In genomic region chr19:40567750-40568494, GRCh38 we compare ENCODE assay signal across 12 cellular contexts. TPM values are rescaled to one million over a fixed set of nuclear protein-coding genes. Genes with fewer than 3 reads are reported as not detected.
DNase-seq lines count a peak whose midpoint lies in the region; ATAC-seq, FAIRE-seq and TF ChIP-seq lines count a peak whose summit lies in the region.
"Had no signal": no experiment of that assay in that cellular context is flagged by ENCODE, and none has a peak within 500 bp of the region (broad histone marks: within the 10 kb centered on the region; RNA-seq: fewer than 3 reads in every experiment).

No MANE protein-coding gene starts in this region.

- FAIRE-seq in K562 (lab: Jason Lieb, UNC) = no peak
- no peak for FAIRE-seq in kidney (lab: Jason Lieb, UNC)
- FAIRE-seq: pancreas had no signal

- no peak for ATAC-seq in activated T-cell treated with anti-CD3 and anti-CD28 coated beads, Interleukin-2, amount 50 U/mL, for 72 hours (replicated peaks in 1 of 2)
- ATAC-seq in K562 = no peak
- ATAC-seq in stimulated activated naive B cell treated with anti-CD40 and anti-IgM and Interleukin-4, amounts not matched to agents 10 μg/mL and 1 μg/mL and 100 μg/mL, for 72 hours (replicated peaks) = no peak
- no peak for ATAC-seq in HG03039 (IDR thresholded peaks at IDR 0.05; ENCODE audit: unreplicated experiment)
- no peak for ATAC-seq in GM18498 (IDR thresholded peaks at IDR 0.05; ENCODE audit: unreplicated experiment)
- ATAC-seq: pancreas had no signal

- H3K9ac ChIP-seq in K562 (ENCODE audit: insufficient read depth in 1 of 2, low read depth in 2 of 2, low read length in 2 of 2) (peak overlapping the region in 1 of 2 experiments; percentile 55; a peak in 1 of 4 replicates), kidney (ENCODE audit: low read length in 2 of 2) (no peak overlapping the region)

- peaks cover 11% of the 10 kb centered on the region for H3K4me1 Mint-ChIP-seq in activated T-cell treated with anti-CD3 and anti-CD28 coated beads, Interleukin-2, amount 50 U/mL, for 72 hours (ENCODE audit: low read depth)
- H3K4me1 Mint-ChIP-seq in activated T-cell treated with anti-CD3 and anti-CD28 coated beads, Interleukin-2, amount 50 U/mL, for 24 hours (ENCODE audit: low read depth) = peaks cover 17% of the 10 kb centered on the region
- H3K4me1 Mint-ChIP-seq in stimulated activated naive B cell treated with anti-CD40 and anti-IgM and Interleukin-4, amounts not matched to agents 10 μg/mL and 1 μg/mL and 100 μg/mL, for 72 hours = peaks cover 17 to 26% of the 10 kb centered on the region in 2 donors
- H3K4me1 Mint-ChIP-seq in activated CD4-positive, alpha-beta memory T cell treated with anti-CD3 and anti-CD28 coated beads for 36 hours (ENCODE audit: low read depth) = peaks cover 16% of the 10 kb centered on the region

- no peak for TF ChIP-seq POLR2A in K562 (conservative IDR thresholded peaks at IDR 0.05)

- H3K4me2 ChIP-seq in K562 (ENCODE audit: insufficient read depth, low read length) = no peak overlapping the region

- TF ChIP-seq CTCF in K562 (IDR thresholded peaks at IDR 0.05 in 2 of 3, conservative IDR thresholded peaks at IDR 0.05 in 1 of 3; ENCODE audit: insufficient read depth in 2 of 3, low read depth in 1 of 3, low read length in 3 of 3) (no peak), kidney (IDR thresholded peaks at IDR 0.05; ENCODE audit: borderline replicate concordance, extremely low read depth, insufficient read depth) (no peak)

- no peaks in the 10 kb centered on the region for H3K9me1 ChIP-seq in K562 (ENCODE audit: control insufficient read depth, insufficient read depth, low read length)

- peaks cover 0 to 2% of the 10 kb centered on the region in 2 donors for H3K36me3 Mint-ChIP-seq in activated T-cell treated with anti-CD3 and anti-CD28 coated beads, Interleukin-2, amount 50 U/mL, for 72 hours (ENCODE audit: insufficient read depth in 2 of 2)
- H3K36me3 Mint-ChIP-seq in activated T-cell treated with anti-CD3 and anti-CD28 coated beads, Interleukin-2, amount 50 U/mL, for 24 hours (ENCODE audit: low read depth) = no peaks in the 10 kb centered on the region
- no peaks in the 10 kb centered on the region for H3K36me3 Mint-ChIP-seq in stimulated activated naive B cell treated with anti-CD40 and anti-IgM and Interleukin-4, amounts not matched to agents 10 μg/mL and 1 μg/mL and 100 μg/mL, for 72 hours
- H3K36me3 Mint-ChIP-seq in activated CD4-positive, alpha-beta memory T cell treated with anti-CD3 and anti-CD28 coated beads for 36 hours = no peaks in the 10 kb centered on the region

- H4K20me1 ChIP-seq in K562 (replicated peaks; ENCODE audit: control insufficient read depth, insufficient read depth, low read length) = no peaks in the 10 kb centered on the region

- POLR2A ChIA-PET in K562 (lab: Yijun Ruan, JAX) = interaction anchor here (0.6 to 1.8 kb wide), 6 partner anchors 11 to 292 kb away, joined by 3 to 7 read pairs (median 5); no protein-coding TSS in a partner anchor
- POLR2A ChIA-PET in activated CD4-positive, alpha-beta memory T cell treated with anti-CD3 and anti-CD28 coated beads for 36 hours (lab: Charles Lee) = no interaction called here

- peaks cover 8 to 23% of the 10 kb centered on the region in 2 experiments; a peak in 4 of 5 replicates for H3K27me3 ChIP-seq in K562 (ENCODE audit: control insufficient read depth in 2 of 2, insufficient read depth in 2 of 2, low read length in 2 of 2)

- BruUV-seq in K562 (replicated peaks; lab: Mats Ljungman, UMichigan) = no TSS peak

- TF ChIP-seq RAD21 in K562 (CRISPR knock-in tag; conservative IDR thresholded peaks at IDR 0.05 in 1 of 2, IDR thresholded peaks at IDR 0.05 in 1 of 2) = no peak

- peaks cover 4 to 31% of the 10 kb centered on the region in 2 experiments for H3K4me1 ChIP-seq in K562 (replicated peaks in 1 of 2; ENCODE audit: control insufficient read depth in 2 of 2, insufficient read depth in 2 of 2, low read length in 2 of 2)
- peaks cover 0 to 3% of the 10 kb centered on the region in 2 donors for H3K4me1 ChIP-seq in kidney (ENCODE audit: control insufficient read depth in 1 of 2, insufficient read depth in 1 of 2, low read depth in 1 of 2, low read length in 2 of 2)

- H3K4me3 ChIP-seq in K562 (no peak overlapping the region; the same call in 1 of the 2 replicates), kidney (ENCODE audit: low read length in 2 of 2) (no peak overlapping the region)

- no peak for DNase-seq in activated T-cell treated with anti-CD3 and anti-CD28 coated beads, Interleukin-2, amount 50 U/mL, for 72 hours
- DNase-seq in activated T-cell treated with anti-CD3 and anti-CD28 coated beads, Interleukin-2, amount 50 U/mL, for 24 hours = no peak
- no peak for DNase-seq in K562 (ENCODE audit: extremely low read depth in 1 of 4, low spot score in 3 of 4)
- peak; percentile 61 for DNase-seq in kidney
- DNase-seq in stimulated activated naive B cell treated with anti-CD40 and anti-IgM and Interleukin-4, amounts not matched to agents 10 μg/mL and 1 μg/mL and 100 μg/mL, for 72 hours = no peak
- DNase-seq in activated CD4-positive, alpha-beta memory T cell treated with anti-CD3 and anti-CD28 coated beads for 36 hours = no peak
- DNase-seq: GF-D8, NCI-H2081, SHP77 treated with DMSO at 0.1 percent for 48 hours had no signal

- H3K27me3 Mint-ChIP-seq in activated T-cell treated with anti-CD3 and anti-CD28 coated beads, Interleukin-2, amount 50 U/mL, for 72 hours (ENCODE audit: low read depth) = peaks cover 53% of the 10 kb centered on the region
- H3K27me3 Mint-ChIP-seq in activated T-cell treated with anti-CD3 and anti-CD28 coated beads, Interleukin-2, amount 50 U/mL, for 24 hours = peaks cover 54% of the 10 kb centered on the region
- H3K27me3 Mint-ChIP-seq in stimulated activated naive B cell treated with anti-CD40 and anti-IgM and Interleukin-4, amounts not matched to agents 10 μg/mL and 1 μg/mL and 100 μg/mL, for 72 hours = peaks cover 23 to 58% of the 10 kb centered on the region in 2 donors
- peaks cover 26% of the 10 kb centered on the region for H3K27me3 Mint-ChIP-seq in activated CD4-positive, alpha-beta memory T cell treated with anti-CD3 and anti-CD28 coated beads for 36 hours

- H3K79me2 ChIP-seq in K562 (ENCODE audit: control insufficient read depth, insufficient read depth, low read length) = no peaks in the 10 kb centered on the region

- CTCF ChIA-PET in K562 (lab: Yijun Ruan, JAX; ENCODE audit: low intra/inter-chr PET ratio) = no interaction called here
- CTCF ChIA-PET in activated CD4-positive, alpha-beta memory T cell treated with anti-CD3 and anti-CD28 coated beads for 36 hours (lab: Charles Lee) = interaction anchor here (0.9 to 1.6 kb wide), 3 partner anchors 19 to 67 kb away, joined by 3 read pairs; no protein-coding TSS in a partner anchor

- H3K9me3 ChIP-seq in K562 (replicated peaks; ENCODE audit: control insufficient read depth, insufficient read depth, low read depth, low read length) (no peaks in the 10 kb centered on the region), kidney (ENCODE audit: control insufficient read depth in 1 of 2, low read length in 2 of 2) (no peaks in the 10 kb centered on the region)
- H3K9me3 ChIP-seq: pancreas had no signal

- no peak for TF ChIP-seq EP300 in K562 (IDR thresholded peaks at IDR 0.05; ENCODE audit: low read length)

- H3K27ac Mint-ChIP-seq in activated T-cell treated with anti-CD3 and anti-CD28 coated beads, Interleukin-2, amount 50 U/mL, for 72 hours = no peak overlapping the region
- H3K27ac Mint-ChIP-seq in activated T-cell treated with anti-CD3 and anti-CD28 coated beads, Interleukin-2, amount 50 U/mL, for 24 hours = no peak overlapping the region
- H3K27ac Mint-ChIP-seq in stimulated activated naive B cell treated with anti-CD40 and anti-IgM and Interleukin-4, amounts not matched to agents 10 μg/mL and 1 μg/mL and 100 μg/mL, for 72 hours = no peak overlapping the region
- no peak overlapping the region for H3K27ac Mint-ChIP-seq in activated CD4-positive, alpha-beta memory T cell treated with anti-CD3 and anti-CD28 coated beads for 36 hours

- H3K4me3 Mint-ChIP-seq in activated T-cell treated with anti-CD3 and anti-CD28 coated beads, Interleukin-2, amount 50 U/mL, for 72 hours = peak overlapping the region; percentile 56 to 60
- no peak overlapping the region for H3K4me3 Mint-ChIP-seq in activated T-cell treated with anti-CD3 and anti-CD28 coated beads, Interleukin-2, amount 50 U/mL, for 24 hours
- H3K4me3 Mint-ChIP-seq in stimulated activated naive B cell treated with anti-CD40 and anti-IgM and Interleukin-4, amounts not matched to agents 10 μg/mL and 1 μg/mL and 100 μg/mL, for 72 hours = peak overlapping the region; percentile 72 to 77
- no peak overlapping the region for H3K4me3 Mint-ChIP-seq in activated CD4-positive, alpha-beta memory T cell treated with anti-CD3 and anti-CD28 coated beads for 36 hours

- H3K36me3 ChIP-seq in K562 (ENCODE audit: control insufficient read depth, insufficient read depth, low read length) (no peaks in the 10 kb centered on the region), kidney (ENCODE audit: control insufficient read depth in 1 of 2, insufficient read depth in 2 of 2, low read length in 2 of 2) (no peaks in the 10 kb centered on the region)
- H3K36me3 ChIP-seq: pancreas had no signal

- 19% methylated on average over 42 of the region's 70 CpGs for WGBS in K562 (ENCODE audit: insufficient coverage, low coverage, missing lambda C conversion rate)

- intact Hi-C loops in K562 (cut with micrococcal nuclease) = no loop called here
- intact Hi-C loops in kidney (cut with DNase I) = no loop called here
- intact Hi-C loops in activated CD4-positive, alpha-beta memory T cell treated with anti-CD3 and anti-CD28 coated beads for 36 hours (cut with micrococcal nuclease) = no loop called here

- H2AFZ ChIP-seq in K562 (ENCODE audit: low read depth, low read length) = peak overlapping the region; percentile 21; the same call in 1 of the 2 replicates

- no peak overlapping the region for H3K27ac ChIP-seq in K562 (ENCODE audit: extremely low read depth, low read depth, low read length)
- no peak overlapping the region for H3K27ac ChIP-seq in kidney (ENCODE audit: low read depth in 2 of 2, low read length in 2 of 2)
- H3K27ac ChIP-seq: pancreas had no signal

- peaks cover 0 to 2% of the 10 kb centered on the region in 2 donors for H3K9me3 Mint-ChIP-seq in activated T-cell treated with anti-CD3 and anti-CD28 coated beads, Interleukin-2, amount 50 U/mL, for 72 hours
- peaks cover 3% of the 10 kb centered on the region for H3K9me3 Mint-ChIP-seq in activated T-cell treated with anti-CD3 and anti-CD28 coated beads, Interleukin-2, amount 50 U/mL, for 24 hours
- H3K9me3 Mint-ChIP-seq in stimulated activated naive B cell treated with anti-CD40 and anti-IgM and Interleukin-4, amounts not matched to agents 10 μg/mL and 1 μg/mL and 100 μg/mL, for 72 hours = peaks cover 3 to 5% of the 10 kb centered on the region in 2 donors
- no peaks in the 10 kb centered on the region for H3K9me3 Mint-ChIP-seq in activated CD4-positive, alpha-beta memory T cell treated with anti-CD3 and anti-CD28 coated beads for 36 hours

- in situ Hi-C loops in K562 (cut with MboI) = no loop called here

RNA-seq across cellular contexts. Expression of gene SHKBP1, which starts 8.8 kb away (rescaled TPM):
- total RNA-seq in activated T-cell treated with anti-CD3 and anti-CD28 coated beads, Interleukin-2, amount 50 U/mL, for 72 hours = 100 to 1,000 TPM; 145 to 152 TPM
- total RNA-seq in K562 (2011; cell fraction: chromatin; rRNA removed; ENCODE audit: low replicate concordance) = 33.3 and 146 TPM in 2 replicates
- 62.0 and 84.4 TPM in 2 replicates for total RNA-seq in K562 (2011; cell fraction: nucleolus; rRNA removed)
- total RNA-seq in K562 (2011; cell fraction: nucleoplasm; rRNA removed) = 39.4 and 65.9 TPM in 2 replicates
- 33.7 and 48.0 TPM in 2 replicates for total RNA-seq in K562 (2014; rRNA removed)
- 6.6 and 9.6 TPM in 2 replicates for total RNA-seq in K562 (2014; rRNA removed; fragmentation: Illumina TruSeq; extraction: Trizol)
- 17.5 and 22.3 TPM in 2 replicates for total RNA-seq in K562 (2015; rRNA removed; fragmentation: Illumina TruSeq; extraction: Trizol)
- 54.5 and 58.1 TPM in 2 replicates for total RNA-seq in K562 (2021)
- polyA plus RNA-seq in K562 (2011; rRNA removed) = 18.9 and 24.4 TPM in 2 replicates
- polyA plus RNA-seq in K562 (2011; cell fraction: cytosol; rRNA removed) = 34.0 and 79.0 TPM in 2 replicates
- 68.6 and 104 TPM in 2 replicates for polyA plus RNA-seq in K562 (2011; cell fraction: nucleus; rRNA removed)
- 56.1 and 106 TPM in 2 replicates for polyA plus RNA-seq in K562 (2012)
- 33.7 and 42.0 TPM in 2 replicates for polyA plus RNA-seq in K562 (2014; fragmentation: Illumina TruSeq; extraction: Trizol)
- polyA plus RNA-seq in K562 (2014; fragmentation: Nextera tagmentation; extraction: Ambion mirVana) = 1 to 10 TPM; 1.2 to 4.9 TPM
- polyA plus RNA-seq in K562 (2014; rRNA removed) = 34.2 and 40.4 TPM in 2 replicates
- 11.5 and 17.4 TPM in 2 replicates for polyA minus RNA-seq in K562 (2011; rRNA and poly(A)+ RNA removed)
- polyA minus RNA-seq in K562 (2011; cell fraction: cytosol; rRNA and poly(A)+ RNA removed) = 53.0 and 61.0 TPM in 2 replicates
- polyA minus RNA-seq in K562 (2011; cell fraction: nucleus; rRNA and poly(A)+ RNA removed) = 18.8 and 19.9 TPM in 2 replicates
- 69.6 TPM for total RNA-seq in kidney
- 91.3 TPM for polyA plus RNA-seq in kidney (ENCODE audit: insufficient read depth, low read depth, low replicate concordance)
- 100 to 1,000 TPM; 112 to 126 TPM for total RNA-seq in activated CD4-positive, alpha-beta memory T cell treated with anti-CD3 and anti-CD28 coated beads for 36 hours

RNA-seq across cellular contexts. Expression of gene LTBP4, which starts 33.2 kb away (rescaled TPM):
- 100 to 1,000 TPM; 164 to 195 TPM for total RNA-seq in activated T-cell treated with anti-CD3 and anti-CD28 coated beads, Interleukin-2, amount 50 U/mL, for 72 hours
- total RNA-seq in K562 (2011; cell fraction: chromatin; rRNA removed; ENCODE audit: low replicate concordance) = 209 and 457 TPM in 2 replicates
- total RNA-seq in K562 (2011; cell fraction: nucleolus; rRNA removed) = 301 and 327 TPM in 2 replicates
- 219 and 259 TPM in 2 replicates for total RNA-seq in K562 (2011; cell fraction: nucleoplasm; rRNA removed)
- 38.7 and 44.5 TPM in 2 replicates for total RNA-seq in K562 (2014; rRNA removed)
- 6.1 and 9.7 TPM in 2 replicates for total RNA-seq in K562 (2014; rRNA removed; fragmentation: Illumina TruSeq; extraction: Trizol)
- 19.9 and 25.0 TPM in 2 replicates for total RNA-seq in K562 (2015; rRNA removed; fragmentation: Illumina TruSeq; extraction: Trizol)
- 148 and 160 TPM in 2 replicates for total RNA-seq in K562 (2021)
- polyA plus RNA-seq in K562 (2011; rRNA removed) = 34.4 and 64.2 TPM in 2 replicates
- polyA plus RNA-seq in K562 (2011; cell fraction: cytosol; rRNA removed) = 40.5 and 63.1 TPM in 2 replicates
- polyA plus RNA-seq in K562 (2011; cell fraction: nucleus; rRNA removed) = 400 and 488 TPM in 2 replicates
- polyA plus RNA-seq in K562 (2012) = 256 and 263 TPM in 2 replicates
- 31.6 and 65.6 TPM in 2 replicates for polyA plus RNA-seq in K562 (2014; fragmentation: Illumina TruSeq; extraction: Trizol)
- polyA plus RNA-seq in K562 (2014; fragmentation: Nextera tagmentation; extraction: Ambion mirVana) = under 1 TPM; 0.35 to 0.53 TPM
- polyA plus RNA-seq in K562 (2014; rRNA removed) = 108 and 112 TPM in 2 replicates
- 6.8 and 10.0 TPM in 2 replicates for polyA minus RNA-seq in K562 (2011; rRNA and poly(A)+ RNA removed)
- 50.8 and 74.4 TPM in 2 replicates for polyA minus RNA-seq in K562 (2011; cell fraction: cytosol; rRNA and poly(A)+ RNA removed)
- polyA minus RNA-seq in K562 (2011; cell fraction: nucleus; rRNA and poly(A)+ RNA removed) = 47.9 and 57.5 TPM in 2 replicates
- 155 TPM for total RNA-seq in kidney
- 52.1 TPM for polyA plus RNA-seq in kidney (ENCODE audit: insufficient read depth, low read depth, low replicate concordance)
- 100 to 1,000 TPM; 178 to 182 TPM for total RNA-seq in activated CD4-positive, alpha-beta memory T cell treated with anti-CD3 and anti-CD28 coated beads for 36 hours

Comparison
In these comparisons a context has a peak if more than half of its experiments do, and no peak if none do; other contexts are left out.
1. H3K4me3 Mint-ChIP-seq: peak in activated T-cell treated with anti-CD3 and anti-CD28 coated beads, Interleukin-2, amount 50 U/mL, for 72 hours (2 of 2) and stimulated activated naive B cell treated with anti-CD40 and anti-IgM and Interleukin-4, amounts not matched to agents 10 μg/mL and 1 μg/mL and 100 μg/mL, for 72 hours (2 of 2); none in activated T-cell treated with anti-CD3 and anti-CD28 coated beads, Interleukin-2, amount 50 U/mL, for 24 hours (single experiment) and activated CD4-positive, alpha-beta memory T cell treated with anti-CD3 and anti-CD28 coated beads for 36 hours (single experiment).